1 cellular context compared by ENCODE assay signal in genomic region chr12:52049286-52049685, GRCh38.
TF ChIP-seq lines count a peak whose summit lies in the region.

No MANE protein-coding gene starts in this region.

TF ChIP-seq in HepG2, 621 proteins besides CTCF, POLR2A, EP300 and RAD21:
- TF ChIP-seq TGIF2 (CRISPR knock-in tag; IDR thresholded peaks at IDR 0.05) (no peak), PHF20 (CRISPR knock-in tag; IDR thresholded peaks at IDR 0.05) (no peak), ZKSCAN1 (IDR thresholded peaks at IDR 0.05; ENCODE audit: low read length) (no peak), ZNF616 (CRISPR knock-in tag; IDR thresholded peaks at IDR 0.05; ENCODE audit: low read depth) (no peak), SRSF9 (IDR thresholded peaks at IDR 0.05; ENCODE audit: borderline replicate concordance, insufficient read depth, low read depth, low read length, poor library complexity, severe bottlenecking) (no peak)
TF ChIP-seq in HepG2: peak in this region for 0.
